Comparison of ENCODE assay signal across 23 cellular contexts in the genomic region with DNA sequence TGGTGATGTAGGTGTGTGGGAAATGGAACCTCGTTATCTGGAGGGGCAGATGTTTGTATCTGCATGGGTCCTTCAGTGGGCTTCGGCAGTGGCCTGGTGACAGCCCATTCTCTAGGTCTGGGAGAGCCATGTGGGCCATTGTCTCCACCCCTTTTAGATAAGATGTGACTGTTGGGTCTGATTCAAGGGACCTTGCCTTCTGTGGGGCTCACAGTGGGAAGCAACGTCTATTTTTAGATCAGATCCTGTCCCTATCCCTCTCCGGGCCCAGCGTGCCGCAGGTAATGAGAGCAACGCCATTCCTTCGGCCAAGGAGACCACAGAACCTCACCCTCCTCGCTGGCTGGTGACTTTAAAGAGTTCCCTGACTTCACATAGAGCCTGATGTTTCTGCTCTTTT.
DNase-seq lines count a peak whose midpoint lies in the region; ATAC-seq and TF ChIP-seq lines count a peak whose summit lies in the region.
"Had no signal": no experiment of that assay in that cellular context is flagged by ENCODE, and none has a peak within 500 bp of the region (broad histone marks: within the 10 kb centered on the region; RNA-seq: fewer than 3 reads in every experiment).

No MANE protein-coding gene starts in this region.

- H3K27ac Mint-ChIP-seq in glutamatergic neuron (ENCODE audit: unreplicated experiment) (peak overlapping the region; percentile 75), endothelial cell (ENCODE audit: unreplicated experiment) (no peak overlapping the region)
- H3K27ac Mint-ChIP-seq: CD14-positive monocyte; CD4-positive, alpha-beta T cell; CD8-positive, alpha-beta memory T cell; H9 had no signal

- ATAC-seq in Right ventricle myocardium superior (ENCODE audit: poor library complexity) (peak; percentile 68), left ventricle myocardium superior (peak; percentile 80), sciatic nerve (no peak)
- ATAC-seq: A549, GM12878, HCT116 had no signal

- TF ChIP-seq CTCF in glutamatergic neuron (IDR thresholded peaks at IDR 0.05; ENCODE audit: partially characterized antibody, unreplicated experiment) (no peak), endothelial cell (IDR thresholded peaks at IDR 0.05; ENCODE audit: unreplicated experiment) (no peak)

- H3K4me1 Mint-ChIP-seq in glutamatergic neuron (ENCODE audit: low read depth, unreplicated experiment) (peaks cover 12% of the 10 kb centered on the region), endothelial cell (ENCODE audit: unreplicated experiment) (no peaks in the 10 kb centered on the region)
- H3K4me1 Mint-ChIP-seq: CD14-positive monocyte; CD8-positive, alpha-beta memory T cell had no signal

- H3K27me3 Mint-ChIP-seq in glutamatergic neuron (ENCODE audit: unreplicated experiment) (peaks cover 31% of the 10 kb centered on the region), endothelial cell (ENCODE audit: unreplicated experiment) (peaks cover 13% of the 10 kb centered on the region)
- H3K27me3 Mint-ChIP-seq: CD4-positive, alpha-beta T cell; CD8-positive, alpha-beta memory T cell had no signal

- no peak overlapping the region for H3K4me3 Mint-ChIP-seq in glutamatergic neuron (ENCODE audit: unreplicated experiment)
- H3K4me3 Mint-ChIP-seq in endothelial cell (ENCODE audit: unreplicated experiment), result no peak overlapping the region
- H3K4me3 Mint-ChIP-seq: CD14-positive monocyte; CD4-positive, alpha-beta T cell; CD8-positive, alpha-beta memory T cell; H9 had no signal

- intact Hi-C loops in Right ventricle myocardium superior (cut with DNase I) (no loop called here), cardiac septum (cut with DNase I) (no loop called here), left ventricle myocardium superior (cut with micrococcal nuclease) (no loop called here), sciatic nerve (cut with DNase I) (no loop called here)

- DNase-seq in Right ventricle myocardium superior (peak; percentile 8), cardiac septum (ENCODE audit: low spot score) (no peak), glutamatergic neuron (no peak), left ventricle myocardium superior (peak; percentile 22), sciatic nerve (ENCODE audit: low spot score) (no peak), endothelial cell (ENCODE audit: low spot score) (no peak), NCI-H524 treated with DMSO at 0.1 percent for 48 hours (lab: John Stamatoyannopoulos, UW) (no peak)
- DNase-seq: 8988T; ACHN; AML-193; BE2C; CD4-positive, alpha-beta T cell; DMS 273 treated with DMSO at 0.1 percent for 48 hours; DMS79; EL; GDM1; GM23248; H9 had no signal

- peaks cover 31% of the 10 kb centered on the region for H3K9me3 Mint-ChIP-seq in glutamatergic neuron (ENCODE audit: unreplicated experiment)
- H3K9me3 Mint-ChIP-seq in endothelial cell (ENCODE audit: unreplicated experiment), result peaks cover 12% of the 10 kb centered on the region
- H3K9me3 Mint-ChIP-seq: CD4-positive, alpha-beta T cell had no signal

- H3K36me3 Mint-ChIP-seq in glutamatergic neuron (ENCODE audit: unreplicated experiment) (peaks cover 17% of the 10 kb centered on the region), endothelial cell (ENCODE audit: low read depth, unreplicated experiment) (peaks cover 4% of the 10 kb centered on the region)
- H3K36me3 Mint-ChIP-seq: CD14-positive monocyte; CD8-positive, alpha-beta memory T cell had no signal

Comparison
In these comparisons a context has a peak if more than half of its experiments do, and no peak if none do; other contexts are left out.
1. DNase-seq: peak in Right ventricle myocardium superior (single experiment) and left ventricle myocardium superior (single experiment); none in cardiac septum (single experiment), glutamatergic neuron (single experiment), sciatic nerve (single experiment), endothelial cell (single experiment) and NCI-H524 treated with DMSO at 0.1 percent for 48 hours (single experiment).